1 cellular context compared by ENCODE assay signal in genomic region chr10:113301342-113301984, GRCh38.
TF ChIP-seq lines count a peak whose summit lies in the region.

No MANE protein-coding gene starts in this region.

TF ChIP-seq in H1, 55 proteins besides CTCF, POLR2A, EP300 and RAD21 (continued from another document):
- TF ChIP-seq E2F6 (IDR thresholded peaks at IDR 0.05), result peak; percentile 77
- 0 out of 2 replicates have a peak, but pooled peaks have one; percentile 38 for TF ChIP-seq YY1 (IDR thresholded peaks at IDR 0.05; ENCODE audit: low read depth, low read length)
- no peak for TF ChIP-seq TAF7 (optimal IDR thresholded peaks at IDR 0.05; ENCODE audit: borderline replicate concordance, low read depth, low read length)
